Comparison of ENCODE assay signal across 9 cellular contexts in genomic region chr13:112072531-112073244, GRCh38. TPM values are rescaled to one million over a fixed set of nuclear protein-coding genes. Genes with fewer than 3 reads are reported as not detected.
DNase-seq lines count a peak whose midpoint lies in the region; ATAC-seq, FAIRE-seq and TF ChIP-seq lines count a peak whose summit lies in the region.
"Had no signal": no experiment of that assay in that cellular context is flagged by ENCODE, and none has a peak within 500 bp of the region (broad histone marks: within the 10 kb centered on the region; RNA-seq: fewer than 3 reads in every experiment).

No MANE protein-coding gene starts in this region.

- POLR2A ChIA-PET in HEK293 (lab: Yijun Ruan, JAX): interaction anchor here (0.6 kb wide), 1 partner anchor 17 kb away, joined by 4 read pairs; no protein-coding TSS in a partner anchor

- no peak for ATAC-seq in gastrocnemius medialis
- ATAC-seq in GM19324 (IDR thresholded peaks at IDR 0.05; ENCODE audit: low FRiP score, unreplicated experiment): no peak
- ATAC-seq: T-cell had no signal

- no peaks in the 10 kb centered on the region for H3K79me2 ChIP-seq in MM.1S (ENCODE audit: low read length)

- CTCF ChIA-PET in HEK293 (lab: Yijun Ruan, JAX): no interaction called here

- no peaks in the 10 kb centered on the region for H3K9me2 ChIP-seq in MM.1S (replicated peaks; ENCODE audit: insufficient read depth, low read length)

- no peak overlapping the region for H2AFZ ChIP-seq in MM.1S (ENCODE audit: low read length)

- H3K4me1 ChIP-seq in HEK293 (ENCODE audit: control insufficient read depth, insufficient read depth, low read length) (no peaks in the 10 kb centered on the region), gastrocnemius medialis (peaks cover 0 to 4% of the 10 kb centered on the region in 2 donors), MM.1S (ENCODE audit: low read length) (no peaks in the 10 kb centered on the region)

- peaks cover 74 to 84% (median 76%) of the 10 kb centered on the region in 3 donors for H3K27me3 ChIP-seq in gastrocnemius medialis
- no peaks in the 10 kb centered on the region for H3K27me3 ChIP-seq in MM.1S (replicated peaks; ENCODE audit: insufficient read depth, low read length)

- H3K9me3 ChIP-seq in HEK293 (ENCODE audit: control insufficient read depth, insufficient read depth, low read depth, low read length) (no peaks in the 10 kb centered on the region), gastrocnemius medialis (no peaks in the 10 kb centered on the region), MM.1S (replicated peaks; ENCODE audit: insufficient read depth, low read length) (no peaks in the 10 kb centered on the region)

- H3F3A ChIP-seq in MM.1S (ENCODE audit: insufficient read depth, low read length): no peaks in the 10 kb centered on the region; the same call in 1 of the 2 replicates

- H3K4me3 ChIP-seq in HEK293 (ENCODE audit: low read depth, low read length): peak overlapping the region; percentile 39
- peak overlapping the region in 3 of 4 donors; percentile 13 to 25 (median 25) for H3K4me3 ChIP-seq in gastrocnemius medialis
- no peak overlapping the region for H3K4me3 ChIP-seq in MM.1S (ENCODE audit: low read length)

- no peak for TF ChIP-seq POLR2A in gastrocnemius medialis (IDR thresholded peaks at IDR 0.05)

- no peak overlapping the region for H3K4me2 ChIP-seq in MM.1S (ENCODE audit: low read depth, low read length)

- H3K36me3 ChIP-seq in HEK293 (ENCODE audit: control insufficient read depth in 2 of 2, insufficient read depth in 1 of 2, low read length in 2 of 2): no peaks in the 10 kb centered on the region
- no peaks in the 10 kb centered on the region for H3K36me3 ChIP-seq in gastrocnemius medialis
- no peaks in the 10 kb centered on the region for H3K36me3 ChIP-seq in MM.1S (replicated peaks; ENCODE audit: insufficient read depth, low read length)

- DNase-seq in NCI-H345 treated with DMSO at 0.1 percent for 48 hours (lab: John Stamatoyannopoulos, UW; ENCODE audit: unreplicated experiment) (peak; percentile 92), globus pallidus (ENCODE audit: low spot score) (peak; percentile 58), gastrocnemius medialis (no peak), RCC 7860 (ENCODE audit: low spot score) (no peak), MM.1S (no peak)
- DNase-seq: NCI-H2171 treated with DMSO at 0.1 percent for 48 hours, T-cell had no signal

- intact Hi-C loops in gastrocnemius medialis (cut with DNase I; ENCODE audit: low total_unique reads): no loop called here

- TF ChIP-seq CTCF in HEK293 (tag by site-specific recombination; IDR thresholded peaks at IDR 0.05): no peak
- TF ChIP-seq CTCF in gastrocnemius medialis (IDR thresholded peaks at IDR 0.05 in 4 of 5, conservative IDR thresholded peaks at IDR 0.05 in 1 of 5): no peak
- no peak for TF ChIP-seq CTCF in MM.1S (IDR thresholded peaks at IDR 0.05; ENCODE audit: low read length)

- in situ Hi-C loops in gastrocnemius medialis (cut with MboI; ENCODE audit: low sequenced_read_pairs in 4 of 4): no loop called here

- H3K27ac ChIP-seq in HEK293 (ENCODE audit: extremely low read depth, low read depth, low read length) (peak overlapping the region; percentile 78; the same call in 1 of the 2 replicates), gastrocnemius medialis (no peak overlapping the region), MM.1S (ENCODE audit: low read length) (no peak overlapping the region)

- FAIRE-seq in RCC 7860 (lab: Jason Lieb, UNC): no peak

- no peak overlapping the region for H3K9ac ChIP-seq in MM.1S (ENCODE audit: low read length)

- no peaks in the 10 kb centered on the region for H4K20me1 ChIP-seq in MM.1S (ENCODE audit: insufficient read depth, low read length)

TF ChIP-seq in HEK293, 187 proteins besides CTCF, POLR2A, EP300 and RAD21 (continues in another document):
- TF ChIP-seq ZNF518A (tag by site-specific recombination; conservative IDR thresholded peaks at IDR 0.05; ENCODE audit: low read depth) (no peak), ZNF791 (tag by site-specific recombination; IDR thresholded peaks at IDR 0.05) (no peak), TRIM28 (IDR thresholded peaks at IDR 0.05; ENCODE audit: borderline replicate concordance, low read length) (no peak), PRDM1 (tag by site-specific recombination; IDR thresholded peaks at IDR 0.05) (no peak), ZNF324 (tag by site-specific recombination; IDR thresholded peaks at IDR 0.05) (0 out of 2 replicates have a peak, but pooled peaks have one; percentile 35), YY2 (tag by site-specific recombination; IDR thresholded peaks at IDR 0.05) (no peak), ZNF202 (tag by site-specific recombination; IDR thresholded peaks at IDR 0.05; ENCODE audit: borderline replicate concordance) (no peak), ZNF274 (IDR thresholded peaks at IDR 0.05; ENCODE audit: low read length) (no peak), ZNF274 (tag by site-specific recombination; IDR thresholded peaks at IDR 0.05; ENCODE audit: borderline replicate concordance) (no peak), ZNF140 (tag by site-specific recombination; IDR thresholded peaks at IDR 0.05) (no peak), ZNF248 (tag by site-specific recombination; IDR thresholded peaks at IDR 0.05) (no peak), ZNF664 (tag by site-specific recombination; IDR thresholded peaks at IDR 0.05) (no peak), ZNF544 (tag by site-specific recombination; IDR thresholded peaks at IDR 0.05) (no peak), ZNF830 (tag by site-specific recombination; IDR thresholded peaks at IDR 0.05; ENCODE audit: low read depth) (no peak), HOXC10 (CRISPR knock-in tag; IDR thresholded peaks at IDR 0.05) (no peak)
- TF ChIP-seq, protein P1, sequence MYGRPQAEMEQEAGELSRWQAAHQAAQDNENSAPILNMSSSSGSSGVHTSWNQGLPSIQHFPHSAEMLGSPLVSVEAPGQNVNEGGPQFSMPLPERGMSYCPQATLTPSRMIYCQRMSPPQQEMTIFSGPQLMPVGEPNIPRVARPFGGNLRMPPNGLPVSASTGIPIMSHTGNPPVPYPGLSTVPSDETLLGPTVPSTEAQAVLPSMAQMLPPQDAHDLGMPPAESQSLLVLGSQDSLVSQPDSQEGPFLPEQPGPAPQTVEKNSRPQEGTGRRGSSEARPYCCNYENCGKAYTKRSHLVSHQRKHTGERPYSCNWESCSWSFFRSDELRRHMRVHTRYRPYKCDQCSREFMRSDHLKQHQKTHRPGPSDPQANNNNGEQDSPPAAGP (tag by site-specific recombination; IDR thresholded peaks at IDR 0.05): no peak
- TF ChIP-seq, protein P2, sequence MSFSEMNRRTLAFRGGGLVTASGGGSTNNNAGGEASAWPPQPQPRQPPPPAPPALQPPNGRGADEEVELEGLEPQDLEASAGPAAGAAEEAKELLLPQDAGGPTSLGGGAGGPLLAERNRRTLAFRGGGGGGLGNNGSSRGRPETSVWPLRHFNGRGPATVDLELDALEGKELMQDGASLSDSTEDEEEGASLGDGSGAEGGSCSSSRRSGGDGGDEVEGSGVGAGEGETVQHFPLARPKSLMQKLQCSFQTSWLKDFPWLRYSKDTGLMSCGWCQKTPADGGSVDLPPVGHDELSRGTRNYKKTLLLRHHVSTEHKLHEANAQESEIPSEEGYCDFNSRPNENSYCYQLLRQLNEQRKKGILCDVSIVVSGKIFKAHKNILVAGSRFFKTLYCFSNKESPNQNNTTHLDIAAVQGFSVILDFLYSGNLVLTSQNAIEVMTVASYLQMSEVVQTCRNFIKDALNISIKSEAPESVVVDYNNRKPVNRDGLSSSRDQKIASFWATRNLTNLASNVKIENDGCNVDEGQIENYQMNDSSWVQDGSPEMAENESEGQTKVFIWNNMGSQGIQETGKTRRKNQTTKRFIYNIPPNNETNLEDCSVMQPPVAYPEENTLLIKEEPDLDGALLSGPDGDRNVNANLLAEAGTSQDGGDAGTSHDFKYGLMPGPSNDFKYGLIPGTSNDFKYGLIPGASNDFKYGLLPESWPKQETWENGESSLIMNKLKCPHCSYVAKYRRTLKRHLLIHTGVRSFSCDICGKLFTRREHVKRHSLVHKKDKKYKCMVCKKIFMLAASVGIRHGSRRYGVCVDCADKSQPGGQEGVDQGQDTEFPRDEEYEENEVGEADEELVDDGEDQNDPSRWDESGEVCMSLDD (tag by site-specific recombination; IDR thresholded peaks at IDR 0.05): no peak

RNA-seq across cellular contexts. Expression of gene SOX1, which starts 5.7 kb away (rescaled TPM):
- not detected for total RNA-seq in gastrocnemius medialis
- total RNA-seq: T-cell had no signal

Comparison
In these comparisons a context has a peak if more than half of its experiments do, and no peak if none do; other contexts are left out.
1. DNase-seq: peak in NCI-H345 treated with DMSO at 0.1 percent for 48 hours (single experiment) and globus pallidus (single experiment); none in gastrocnemius medialis (0 of 2), RCC 7860 (single experiment) and MM.1S (single experiment).